ENCODE assay signal across 9 cellular contexts in the genomic region with DNA sequence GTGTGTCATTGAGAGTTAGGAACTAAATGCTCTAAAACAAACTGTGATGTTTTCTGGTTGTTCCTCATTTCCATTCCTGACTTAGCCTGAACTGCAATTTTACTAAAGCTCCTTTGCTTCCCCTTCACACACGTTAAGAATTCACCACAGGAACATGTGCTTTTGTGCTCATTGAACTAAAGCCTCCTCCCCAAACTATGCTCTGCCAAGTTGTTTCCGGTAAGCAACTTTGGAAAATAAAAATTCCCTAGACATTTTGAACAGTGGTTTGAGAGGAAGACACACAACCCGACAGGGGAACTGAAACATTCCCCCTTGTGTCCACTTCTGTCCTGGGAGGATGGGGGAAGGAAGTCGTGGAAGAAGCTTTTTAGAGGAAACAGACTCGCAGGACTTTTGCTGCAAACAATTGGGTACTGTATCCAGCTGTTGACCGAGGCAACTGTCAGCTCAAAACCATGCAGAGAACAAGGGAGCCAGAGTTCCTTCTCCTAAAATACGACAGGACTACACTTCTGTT.
DNase-seq lines count a peak whose midpoint lies in the region; ATAC-seq and TF ChIP-seq lines count a peak whose summit lies in the region.
"Had no signal": no experiment of that assay in that cellular context is flagged by ENCODE, and none has a peak within 500 bp of the region (broad histone marks: within the 10 kb centered on the region; RNA-seq: fewer than 3 reads in every experiment).

No MANE protein-coding gene starts in this region.

- peak overlapping the region; percentile 40 for H3K4me3 ChIP-seq in WI38 (ENCODE audit: low read depth, low read length)
- peak overlapping the region; percentile 43 for H3K4me3 ChIP-seq in skeletal muscle satellite cell (ENCODE audit: low read length)
- H3K4me3 ChIP-seq: A549 had no signal

- DNase-seq in NCI-H1092 treated with DMSO at 0.1 percent for 48 hours (lab: John Stamatoyannopoulos, UW) (peak; percentile 70), NCI-H1092 (lab: John Stamatoyannopoulos, UW) (no peak), left ventricle myocardium superior (no peak), NCI-H774 (lab: John Stamatoyannopoulos, UW) (no peak), NCI-H146 treated with DMSO at 0.1 percent for 48 hours (lab: John Stamatoyannopoulos, UW; ENCODE audit: unreplicated experiment) (no peak)
- no peak for DNase-seq in effector CD4-positive, alpha-beta T cell

- no peaks in the 10 kb centered on the region for H3K36me3 ChIP-seq in skeletal muscle satellite cell (ENCODE audit: insufficient read depth, low read length)

- peak overlapping the region; percentile 65 for H3K9ac ChIP-seq in skeletal muscle satellite cell (ENCODE audit: low read depth, low read length)

- no peaks in the 10 kb centered on the region for H3K9me3 ChIP-seq in skeletal muscle satellite cell (replicated peaks; ENCODE audit: low read length)
- H3K9me3 ChIP-seq: A549 had no signal

- H3K4me1 ChIP-seq in skeletal muscle satellite cell (ENCODE audit: control insufficient read depth, insufficient read depth, low read length) = peaks cover 35% of the 10 kb centered on the region

- no peaks in the 10 kb centered on the region for H3K27me3 ChIP-seq in skeletal muscle satellite cell (ENCODE audit: control insufficient read depth, insufficient read depth, low read length)

- peak; percentile 79 for ATAC-seq in left ventricle myocardium superior

- intact Hi-C loops in left ventricle myocardium superior (cut with micrococcal nuclease) = no loop called here

- peak overlapping the region; percentile 70 for H3K4me2 ChIP-seq in skeletal muscle satellite cell (ENCODE audit: low read length)
- H3K4me2 ChIP-seq: A549 had no signal

- no peak for TF ChIP-seq CTCF in WI38 (IDR thresholded peaks at IDR 0.05; ENCODE audit: low read depth, low read length)
